In genomic region chr13:41060723-41061074, GRCh38 we compare ENCODE assay signal across 8 cellular contexts. TPM values are rescaled to one million over a fixed set of nuclear protein-coding genes. Genes with fewer than 3 reads are reported as not detected.
A peak's percentile ranks its signal among the peaks of the same experiment; 100 is the strongest.
DNase-seq lines count a peak whose midpoint lies in the region; FAIRE-seq and TF ChIP-seq lines count a peak whose summit lies in the region.

No MANE protein-coding gene starts in this region.

- 0 to 1% (median 0%) methylated on average over 34 to 35 of the region's 35 CpGs for WGBS in adipose tissue, 3 donors
- 0% methylated on average over 15 of the region's 35 CpGs for WGBS in prostate gland

- DNase-seq in G401 (ENCODE audit: low spot score), result peak; percentile 92
- peak; percentile 75 for DNase-seq in HCEC 1CT
- DNase-seq in NAMALWA (ENCODE audit: low spot score), result peak; percentile 89
- peak; percentile 79 for DNase-seq in T follicular helper cell (ENCODE audit: low read depth)
- DNase-seq in left ventricle myocardium inferior, result peak; percentile 82
- DNase-seq in prostate gland (ENCODE audit: low spot score), result peak; percentile 68
- DNase-seq in urothelium cell line (ENCODE audit: low spot score), result peak; percentile 57

- H3K9me3 ChIP-seq in left ventricle myocardium inferior (replicated peaks) (no peaks in the 10 kb centered on the region), prostate gland (no peaks in the 10 kb centered on the region)

- peaks cover 94% of the 10 kb centered on the region for H3K4me1 ChIP-seq in left ventricle myocardium inferior
- H3K4me1 ChIP-seq in prostate gland (replicated peaks), result peaks cover 11% of the 10 kb centered on the region

- in situ Hi-C loops in G401 (cut with HindIII; ENCODE audit: low sequenced_read_pairs), result no loop called here

- TF ChIP-seq POLR2A in prostate gland (IDR thresholded peaks at IDR 0.05), result peak; percentile 21

- H3K27me3 ChIP-seq in left ventricle myocardium inferior (ENCODE audit: low read depth), result no peaks in the 10 kb centered on the region
- no peaks in the 10 kb centered on the region for H3K27me3 ChIP-seq in prostate gland (replicated peaks; ENCODE audit: insufficient read depth)

- peak overlapping the region; percentile 53 for H3K27ac ChIP-seq in adipose tissue (ENCODE audit: low read depth, low read length)
- H3K27ac ChIP-seq in left ventricle myocardium inferior (replicated peaks), result peak overlapping the region; percentile 98
- H3K27ac ChIP-seq in prostate gland, result peak overlapping the region; percentile 97 to 98

- intact Hi-C loops in left ventricle myocardium inferior (cut with micrococcal nuclease), result no loop called here
- intact Hi-C loops in prostate gland (cut with DNase I), result loop anchor here (5.0 to 10.0 kb wide), 3 partner anchors 182 to 594 kb away; partner anchors contain the start of gene NAA16

- no peak for FAIRE-seq in urothelium cell line (lab: Jason Lieb, UNC)

- TF ChIP-seq CTCF in left ventricle myocardium inferior (IDR thresholded peaks at IDR 0.05; ENCODE audit: borderline replicate concordance) (no peak), prostate gland (IDR thresholded peaks at IDR 0.05) (peak in 1 of 4 experiments; percentile 11)

- H3K4me3 ChIP-seq in left ventricle myocardium inferior (peak overlapping the region; percentile 79), prostate gland (peak overlapping the region; percentile 77 to 82)

- peaks cover 5% of the 10 kb centered on the region for H3K36me3 ChIP-seq in left ventricle myocardium inferior
- H3K36me3 ChIP-seq in prostate gland, result no peaks in the 10 kb centered on the region

RNA-seq across cellular contexts. Expression of gene WBP4, which starts 0.6 kb away (rescaled TPM):
- 9.7 and 16.5 TPM in 2 replicates for total RNA-seq in G401 (2014; rRNA removed; shearing (Covaris generic))
- 10 to 100 TPM in 2 of 3 donors, 1 to 10 TPM in 1; 3.8 to 11.1 (median 10.8) TPM for polyA plus RNA-seq in adipose tissue
- total RNA-seq in left ventricle myocardium inferior, result 22.6 TPM
- total RNA-seq in prostate gland, result 10 to 100 TPM; 13.3 to 14.1 TPM

RNA-seq across cellular contexts. Expression of gene ELF1, which starts 41.6 kb away (rescaled TPM):
- 6.7 and 9.0 TPM in 2 replicates for total RNA-seq in G401 (2014; rRNA removed; shearing (Covaris generic))
- polyA plus RNA-seq in adipose tissue, result 10 to 100 TPM; 26.1 to 36.4 (median 26.8) TPM
- 31.1 TPM for total RNA-seq in left ventricle myocardium inferior
- total RNA-seq in prostate gland, result 100 to 1,000 TPM; 108 to 123 TPM

Comparison
In these comparisons a context has a peak if more than half of its experiments do, and no peak if none do; other contexts are left out.
1. Peak in every context shown above with its lines: DNase-seq, H3K4me3 ChIP-seq and H3K27ac ChIP-seq.